In genomic region chr6:99612551-99613397, GRCh38 we compare ENCODE assay signal across 1 cellular context.
TF ChIP-seq lines count a peak whose summit lies in the region.

No MANE protein-coding gene starts in this region.

TF ChIP-seq in IMR-90, 13 proteins besides CTCF, POLR2A, EP300 and RAD21 (continued from another document):
- TF ChIP-seq MAZ (IDR thresholded peaks at IDR 0.05; ENCODE audit: borderline replicate concordance, low read depth, low read length): no peak
- TF ChIP-seq CEBPB (IDR thresholded peaks at IDR 0.05; ENCODE audit: low read depth, low read length): no peak
- no peak for TF ChIP-seq FOS (IDR thresholded peaks at IDR 0.05; ENCODE audit: low read depth, low read length)
- no peak for TF ChIP-seq MXI1 (IDR thresholded peaks at IDR 0.05; ENCODE audit: borderline replicate concordance, low read depth, low read length)
